In the genomic region with DNA sequence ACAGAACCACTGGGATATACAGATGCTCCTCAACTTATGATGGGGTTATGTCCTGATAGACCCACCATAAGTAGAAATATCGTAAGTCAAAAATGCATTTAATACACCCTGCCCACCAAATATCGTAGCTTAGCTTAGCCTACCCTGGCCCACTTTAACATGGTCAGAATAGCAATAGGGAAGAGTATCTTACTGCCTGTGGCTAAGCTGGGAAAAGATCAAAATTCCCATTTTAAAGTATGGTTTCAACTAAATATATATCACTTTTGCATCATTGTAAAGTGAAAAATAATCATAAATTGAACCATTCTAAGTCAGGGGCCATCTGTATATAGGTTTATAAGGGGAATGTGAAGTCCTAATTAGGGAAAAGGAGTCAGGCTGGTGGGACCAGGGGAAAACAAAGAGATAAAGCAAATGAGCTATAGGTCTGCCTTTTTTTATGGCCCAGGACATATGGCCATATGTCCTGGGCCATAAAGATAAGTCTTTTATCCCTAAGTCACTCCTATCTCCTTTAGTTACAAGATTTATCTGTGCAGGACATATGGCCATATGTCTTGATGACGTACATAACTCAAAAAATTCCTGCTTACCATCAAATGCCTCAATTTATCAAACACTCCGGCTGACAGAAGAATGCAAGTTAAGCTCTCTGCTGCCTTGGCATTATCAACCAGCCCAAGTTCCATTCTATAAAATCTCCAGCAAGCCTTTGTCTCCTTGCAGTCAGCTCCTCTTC, we compare ENCODE assay signal across 1 cellular context.
TF ChIP-seq lines count a peak whose summit lies in the region.

No MANE protein-coding gene starts in this region.

TF ChIP-seq in K562, 482 proteins besides CTCF, POLR2A, EP300 and RAD21 (continued from another document and continues in another):
- TF ChIP-seq, protein P1, sequence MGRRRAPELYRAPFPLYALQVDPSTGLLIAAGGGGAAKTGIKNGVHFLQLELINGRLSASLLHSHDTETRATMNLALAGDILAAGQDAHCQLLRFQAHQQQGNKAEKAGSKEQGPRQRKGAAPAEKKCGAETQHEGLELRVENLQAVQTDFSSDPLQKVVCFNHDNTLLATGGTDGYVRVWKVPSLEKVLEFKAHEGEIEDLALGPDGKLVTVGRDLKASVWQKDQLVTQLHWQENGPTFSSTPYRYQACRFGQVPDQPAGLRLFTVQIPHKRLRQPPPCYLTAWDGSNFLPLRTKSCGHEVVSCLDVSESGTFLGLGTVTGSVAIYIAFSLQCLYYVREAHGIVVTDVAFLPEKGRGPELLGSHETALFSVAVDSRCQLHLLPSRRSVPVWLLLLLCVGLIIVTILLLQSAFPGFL (CRISPR knock-in tag; IDR thresholded peaks at IDR 0.05), result no peak
- TF ChIP-seq POLR3A (IDR thresholded peaks at IDR 0.05; ENCODE audit: borderline replicate concordance, extremely low read depth, insufficient read depth, insufficient read length) (no peak), CC2D1A (IDR thresholded peaks at IDR 0.05) (peak; percentile 99), ZNF830 (CRISPR knock-in tag; IDR thresholded peaks at IDR 0.05) (no peak), NFE2L1 (tag; IDR thresholded peaks at IDR 0.05; ENCODE audit: borderline replicate concordance, low read depth) (no peak), ZNF695 (CRISPR knock-in tag; IDR thresholded peaks at IDR 0.05) (no peak), TEAD1 (CRISPR knock-in tag; IDR thresholded peaks at IDR 0.05) (peak; percentile 82 to 98), ZNF165 (CRISPR knock-in tag; IDR thresholded peaks at IDR 0.05; ENCODE audit: borderline replicate concordance) (no peak), XRCC3 (IDR thresholded peaks at IDR 0.05) (no peak), CCAR2 (IDR thresholded peaks at IDR 0.05; ENCODE audit: low read depth, low read length) (no peak), CEBPG (CRISPR knock-in tag; IDR thresholded peaks at IDR 0.05) (no peak), CEBPG (tag; conservative IDR thresholded peaks at IDR 0.05 in 1 of 2, IDR thresholded peaks at IDR 0.05 in 1 of 2) (no peak), POLR2B (IDR thresholded peaks at IDR 0.05; ENCODE audit: low read depth, partially characterized antibody) (no peak), TSC22D4 (tag; IDR thresholded peaks at IDR 0.05) (no peak), ZNF551 (CRISPR knock-in tag; IDR thresholded peaks at IDR 0.05) (no peak), CEBPB (tag; IDR thresholded peaks at IDR 0.05) (no peak), ZNF384 (IDR thresholded peaks at IDR 0.05; ENCODE audit: low read depth, low read length) (peak; percentile 91), HOXB6 (CRISPR knock-in tag; IDR thresholded peaks at IDR 0.05; ENCODE audit: borderline replicate concordance) (no peak), ESRRB (CRISPR knock-in tag; IDR thresholded peaks at IDR 0.05; ENCODE audit: borderline replicate concordance) (no peak), MCM3 (IDR thresholded peaks at IDR 0.05) (no peak), ZC3H11A (IDR thresholded peaks at IDR 0.05; ENCODE audit: low read depth, low read length) (no peak; the same call in 1 of the 2 replicates), RFX1 (IDR thresholded peaks at IDR 0.05) (peak; percentile 74), CBX2 (IDR thresholded peaks at IDR 0.05; ENCODE audit: insufficient read depth, low read length, poor library complexity, severe bottlenecking) (no peak), ETS2 (tag; IDR thresholded peaks at IDR 0.05; ENCODE audit: borderline replicate concordance, poor library complexity, severe bottlenecking) (no peak), ZNF785 (CRISPR knock-in tag; IDR thresholded peaks at IDR 0.05) (no peak), TOE1 (IDR thresholded peaks at IDR 0.05; ENCODE audit: borderline replicate concordance) (no peak; the same call in 1 of the 2 replicates), TOE1 (CRISPR knock-in tag; IDR thresholded peaks at IDR 0.05; ENCODE audit: borderline replicate concordance, low read depth) (no peak), ZNF696 (CRISPR knock-in tag; conservative IDR thresholded peaks at IDR 0.05) (peak; percentile 34; the same call in 1 of the 2 replicates), ZNF77 (CRISPR knock-in tag; IDR thresholded peaks at IDR 0.05) (no peak), ZNF316 (IDR thresholded peaks at IDR 0.05) (peak; percentile 82), HDAC8 (tag; IDR thresholded peaks at IDR 0.05) (no peak), OTX1 (CRISPR knock-in tag; IDR thresholded peaks at IDR 0.05) (no peak), ZKSCAN1 (IDR thresholded peaks at IDR 0.05; ENCODE audit: low read depth, low read length) (no peak), DACH1 (IDR thresholded peaks at IDR 0.05; ENCODE audit: partially characterized antibody) (peak; percentile 92), ZSCAN32 (CRISPR knock-in tag; IDR thresholded peaks at IDR 0.05) (no peak), ZBED1 (IDR thresholded peaks at IDR 0.05) (peak; percentile 43; the same call in 1 of the 2 replicates), NCOA2 (IDR thresholded peaks at IDR 0.05; ENCODE audit: partially characterized antibody in 2 of 2) (peak; percentile 89 to 94), PYGO2 (tag; IDR thresholded peaks at IDR 0.05) (peak; percentile 96), ZNF780A (CRISPR knock-in tag; IDR thresholded peaks at IDR 0.05) (no peak), ZNF717 (CRISPR knock-in tag; IDR thresholded peaks at IDR 0.05) (no peak), RBM39 (optimal IDR thresholded peaks at IDR 0.05; ENCODE audit: low read depth, low read length) (no peak), NEUROD1 (IDR thresholded peaks at IDR 0.05; ENCODE audit: borderline replicate concordance, low read depth, low read length, partially characterized antibody) (peak; percentile 87), RBM22 (IDR thresholded peaks at IDR 0.05; ENCODE audit: low read depth, low read length, poor library complexity, severe bottlenecking) (no peak), NCOA4 (IDR thresholded peaks at IDR 0.05; ENCODE audit: partially characterized antibody) (peak; percentile 96), GTF2A2 (tag; IDR thresholded peaks at IDR 0.05) (no peak), CBX8 (IDR thresholded peaks at IDR 0.05; ENCODE audit: borderline replicate concordance, extremely low read depth, low read depth, low read length, poor library complexity, severe bottlenecking) (no peak), SIRT6 (IDR thresholded peaks at IDR 0.05; ENCODE audit: low read depth, low read length) (no peak), SMAD4 (CRISPR knock-in tag; conservative IDR thresholded peaks at IDR 0.05) (peak; percentile 97)
- TF ChIP-seq, protein P2, sequence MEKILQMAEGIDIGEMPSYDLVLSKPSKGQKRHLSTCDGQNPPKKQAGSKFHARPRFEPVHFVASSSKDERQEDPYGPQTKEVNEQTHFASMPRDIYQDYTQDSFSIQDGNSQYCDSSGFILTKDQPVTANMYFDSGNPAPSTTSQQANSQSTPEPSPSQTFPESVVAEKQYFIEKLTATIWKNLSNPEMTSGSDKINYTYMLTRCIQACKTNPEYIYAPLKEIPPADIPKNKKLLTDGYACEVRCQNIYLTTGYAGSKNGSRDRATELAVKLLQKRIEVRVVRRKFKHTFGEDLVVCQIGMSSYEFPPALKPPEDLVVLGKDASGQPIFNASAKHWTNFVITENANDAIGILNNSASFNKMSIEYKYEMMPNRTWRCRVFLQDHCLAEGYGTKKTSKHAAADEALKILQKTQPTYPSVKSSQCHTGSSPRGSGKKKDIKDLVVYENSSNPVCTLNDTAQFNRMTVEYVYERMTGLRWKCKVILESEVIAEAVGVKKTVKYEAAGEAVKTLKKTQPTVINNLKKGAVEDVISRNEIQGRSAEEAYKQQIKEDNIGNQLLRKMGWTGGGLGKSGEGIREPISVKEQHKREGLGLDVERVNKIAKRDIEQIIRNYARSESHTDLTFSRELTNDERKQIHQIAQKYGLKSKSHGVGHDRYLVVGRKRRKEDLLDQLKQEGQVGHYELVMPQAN (IDR thresholded peaks at IDR 0.05; ENCODE audit: borderline replicate concordance), result no peak
- TF ChIP-seq, protein P3, sequence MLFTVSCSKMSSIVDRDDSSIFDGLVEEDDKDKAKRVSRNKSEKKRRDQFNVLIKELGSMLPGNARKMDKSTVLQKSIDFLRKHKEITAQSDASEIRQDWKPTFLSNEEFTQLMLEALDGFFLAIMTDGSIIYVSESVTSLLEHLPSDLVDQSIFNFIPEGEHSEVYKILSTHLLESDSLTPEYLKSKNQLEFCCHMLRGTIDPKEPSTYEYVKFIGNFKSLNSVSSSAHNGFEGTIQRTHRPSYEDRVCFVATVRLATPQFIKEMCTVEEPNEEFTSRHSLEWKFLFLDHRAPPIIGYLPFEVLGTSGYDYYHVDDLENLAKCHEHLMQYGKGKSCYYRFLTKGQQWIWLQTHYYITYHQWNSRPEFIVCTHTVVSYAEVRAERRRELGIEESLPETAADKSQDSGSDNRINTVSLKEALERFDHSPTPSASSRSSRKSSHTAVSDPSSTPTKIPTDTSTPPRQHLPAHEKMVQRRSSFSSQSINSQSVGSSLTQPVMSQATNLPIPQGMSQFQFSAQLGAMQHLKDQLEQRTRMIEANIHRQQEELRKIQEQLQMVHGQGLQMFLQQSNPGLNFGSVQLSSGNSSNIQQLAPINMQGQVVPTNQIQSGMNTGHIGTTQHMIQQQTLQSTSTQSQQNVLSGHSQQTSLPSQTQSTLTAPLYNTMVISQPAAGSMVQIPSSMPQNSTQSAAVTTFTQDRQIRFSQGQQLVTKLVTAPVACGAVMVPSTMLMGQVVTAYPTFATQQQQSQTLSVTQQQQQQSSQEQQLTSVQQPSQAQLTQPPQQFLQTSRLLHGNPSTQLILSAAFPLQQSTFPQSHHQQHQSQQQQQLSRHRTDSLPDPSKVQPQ (CRISPR knock-in tag; IDR thresholded peaks at IDR 0.05; ENCODE audit: borderline replicate concordance), result no peak
- TF ChIP-seq, protein P4, sequence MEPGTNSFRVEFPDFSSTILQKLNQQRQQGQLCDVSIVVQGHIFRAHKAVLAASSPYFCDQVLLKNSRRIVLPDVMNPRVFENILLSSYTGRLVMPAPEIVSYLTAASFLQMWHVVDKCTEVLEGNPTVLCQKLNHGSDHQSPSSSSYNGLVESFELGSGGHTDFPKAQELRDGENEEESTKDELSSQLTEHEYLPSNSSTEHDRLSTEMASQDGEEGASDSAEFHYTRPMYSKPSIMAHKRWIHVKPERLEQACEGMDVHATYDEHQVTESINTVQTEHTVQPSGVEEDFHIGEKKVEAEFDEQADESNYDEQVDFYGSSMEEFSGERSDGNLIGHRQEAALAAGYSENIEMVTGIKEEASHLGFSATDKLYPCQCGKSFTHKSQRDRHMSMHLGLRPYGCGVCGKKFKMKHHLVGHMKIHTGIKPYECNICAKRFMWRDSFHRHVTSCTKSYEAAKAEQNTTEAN (CRISPR knock-in tag; IDR thresholded peaks at IDR 0.05), result no peak
- TF ChIP-seq, protein P5, sequence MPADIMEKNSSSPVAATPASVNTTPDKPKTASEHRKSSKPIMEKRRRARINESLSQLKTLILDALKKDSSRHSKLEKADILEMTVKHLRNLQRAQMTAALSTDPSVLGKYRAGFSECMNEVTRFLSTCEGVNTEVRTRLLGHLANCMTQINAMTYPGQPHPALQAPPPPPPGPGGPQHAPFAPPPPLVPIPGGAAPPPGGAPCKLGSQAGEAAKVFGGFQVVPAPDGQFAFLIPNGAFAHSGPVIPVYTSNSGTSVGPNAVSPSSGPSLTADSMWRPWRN (IDR thresholded peaks at IDR 0.05; ENCODE audit: low read depth), result peak; percentile 98
- TF ChIP-seq, protein P6, sequence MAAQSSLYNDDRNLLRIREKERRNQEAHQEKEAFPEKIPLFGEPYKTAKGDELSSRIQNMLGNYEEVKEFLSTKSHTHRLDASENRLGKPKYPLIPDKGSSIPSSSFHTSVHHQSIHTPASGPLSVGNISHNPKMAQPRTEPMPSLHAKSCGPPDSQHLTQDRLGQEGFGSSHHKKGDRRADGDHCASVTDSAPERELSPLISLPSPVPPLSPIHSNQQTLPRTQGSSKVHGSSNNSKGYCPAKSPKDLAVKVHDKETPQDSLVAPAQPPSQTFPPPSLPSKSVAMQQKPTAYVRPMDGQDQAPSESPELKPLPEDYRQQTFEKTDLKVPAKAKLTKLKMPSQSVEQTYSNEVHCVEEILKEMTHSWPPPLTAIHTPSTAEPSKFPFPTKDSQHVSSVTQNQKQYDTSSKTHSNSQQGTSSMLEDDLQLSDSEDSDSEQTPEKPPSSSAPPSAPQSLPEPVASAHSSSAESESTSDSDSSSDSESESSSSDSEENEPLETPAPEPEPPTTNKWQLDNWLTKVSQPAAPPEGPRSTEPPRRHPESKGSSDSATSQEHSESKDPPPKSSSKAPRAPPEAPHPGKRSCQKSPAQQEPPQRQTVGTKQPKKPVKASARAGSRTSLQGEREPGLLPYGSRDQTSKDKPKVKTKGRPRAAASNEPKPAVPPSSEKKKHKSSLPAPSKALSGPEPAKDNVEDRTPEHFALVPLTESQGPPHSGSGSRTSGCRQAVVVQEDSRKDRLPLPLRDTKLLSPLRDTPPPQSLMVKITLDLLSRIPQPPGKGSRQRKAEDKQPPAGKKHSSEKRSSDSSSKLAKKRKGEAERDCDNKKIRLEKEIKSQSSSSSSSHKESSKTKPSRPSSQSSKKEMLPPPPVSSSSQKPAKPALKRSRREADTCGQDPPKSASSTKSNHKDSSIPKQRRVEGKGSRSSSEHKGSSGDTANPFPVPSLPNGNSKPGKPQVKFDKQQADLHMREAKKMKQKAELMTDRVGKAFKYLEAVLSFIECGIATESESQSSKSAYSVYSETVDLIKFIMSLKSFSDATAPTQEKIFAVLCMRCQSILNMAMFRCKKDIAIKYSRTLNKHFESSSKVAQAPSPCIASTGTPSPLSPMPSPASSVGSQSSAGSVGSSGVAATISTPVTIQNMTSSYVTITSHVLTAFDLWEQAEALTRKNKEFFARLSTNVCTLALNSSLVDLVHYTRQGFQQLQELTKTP (IDR thresholded peaks at IDR 0.05; ENCODE audit: low read depth in 1 of 2, partially characterized antibody in 2 of 2), result peak; percentile 65 to 97
- TF ChIP-seq, protein P7, sequence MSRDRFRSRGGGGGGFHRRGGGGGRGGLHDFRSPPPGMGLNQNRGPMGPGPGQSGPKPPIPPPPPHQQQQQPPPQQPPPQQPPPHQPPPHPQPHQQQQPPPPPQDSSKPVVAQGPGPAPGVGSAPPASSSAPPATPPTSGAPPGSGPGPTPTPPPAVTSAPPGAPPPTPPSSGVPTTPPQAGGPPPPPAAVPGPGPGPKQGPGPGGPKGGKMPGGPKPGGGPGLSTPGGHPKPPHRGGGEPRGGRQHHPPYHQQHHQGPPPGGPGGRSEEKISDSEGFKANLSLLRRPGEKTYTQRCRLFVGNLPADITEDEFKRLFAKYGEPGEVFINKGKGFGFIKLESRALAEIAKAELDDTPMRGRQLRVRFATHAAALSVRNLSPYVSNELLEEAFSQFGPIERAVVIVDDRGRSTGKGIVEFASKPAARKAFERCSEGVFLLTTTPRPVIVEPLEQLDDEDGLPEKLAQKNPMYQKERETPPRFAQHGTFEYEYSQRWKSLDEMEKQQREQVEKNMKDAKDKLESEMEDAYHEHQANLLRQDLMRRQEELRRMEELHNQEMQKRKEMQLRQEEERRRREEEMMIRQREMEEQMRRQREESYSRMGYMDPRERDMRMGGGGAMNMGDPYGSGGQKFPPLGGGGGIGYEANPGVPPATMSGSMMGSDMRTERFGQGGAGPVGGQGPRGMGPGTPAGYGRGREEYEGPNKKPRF (IDR thresholded peaks at IDR 0.05; ENCODE audit: low read depth, low read length), result no peak
- TF ChIP-seq, protein P8, sequence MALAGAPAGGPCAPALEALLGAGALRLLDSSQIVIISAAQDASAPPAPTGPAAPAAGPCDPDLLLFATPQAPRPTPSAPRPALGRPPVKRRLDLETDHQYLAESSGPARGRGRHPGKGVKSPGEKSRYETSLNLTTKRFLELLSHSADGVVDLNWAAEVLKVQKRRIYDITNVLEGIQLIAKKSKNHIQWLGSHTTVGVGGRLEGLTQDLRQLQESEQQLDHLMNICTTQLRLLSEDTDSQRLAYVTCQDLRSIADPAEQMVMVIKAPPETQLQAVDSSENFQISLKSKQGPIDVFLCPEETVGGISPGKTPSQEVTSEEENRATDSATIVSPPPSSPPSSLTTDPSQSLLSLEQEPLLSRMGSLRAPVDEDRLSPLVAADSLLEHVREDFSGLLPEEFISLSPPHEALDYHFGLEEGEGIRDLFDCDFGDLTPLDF (CRISPR knock-in tag; IDR thresholded peaks at IDR 0.05), result no peak
